1 cellular context compared by ENCODE assay signal in the genomic region with DNA sequence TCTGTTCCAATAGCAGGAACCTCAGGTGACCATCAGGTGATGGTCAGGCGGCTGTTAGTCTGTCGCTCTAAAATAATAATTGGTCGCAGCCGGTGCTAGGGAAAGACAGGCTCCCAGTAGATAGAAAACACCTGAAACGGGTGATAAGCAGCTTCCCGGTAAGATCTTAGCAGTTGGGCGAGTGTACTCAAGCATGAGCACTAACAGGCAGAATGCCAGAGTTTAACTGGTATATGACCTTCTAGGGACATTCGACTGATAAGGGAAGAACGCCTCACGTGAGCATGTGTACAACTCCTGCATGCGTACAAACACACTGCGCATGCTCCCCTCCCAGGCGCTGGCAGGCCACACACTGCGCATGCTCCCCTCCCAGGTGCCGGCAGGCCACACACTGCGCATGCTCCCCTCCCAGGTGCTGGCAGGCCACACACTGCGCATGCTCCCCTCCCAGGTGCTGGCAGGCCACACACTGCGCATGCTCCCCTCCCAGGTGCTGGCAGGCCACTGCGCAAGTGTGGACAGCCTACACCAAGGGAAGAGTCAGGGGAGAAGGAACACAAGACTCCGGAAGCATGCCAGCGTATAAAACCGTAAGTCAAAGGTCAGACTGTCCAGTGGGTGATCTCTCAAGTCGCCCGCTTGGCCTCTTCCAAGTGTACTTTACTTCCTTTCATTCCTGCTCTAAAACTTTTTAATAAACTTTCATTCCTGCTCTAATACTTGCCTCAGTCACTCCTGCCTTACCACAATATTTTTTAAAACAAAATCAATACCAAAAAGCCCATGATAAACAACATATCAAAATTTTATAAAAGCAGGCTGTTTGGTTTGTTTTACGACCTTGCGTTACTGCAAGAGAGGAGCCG.
TF ChIP-seq lines count a peak whose summit lies in the region.

No MANE protein-coding gene starts in this region.

TF ChIP-seq in A549, 52 proteins besides CTCF, POLR2A, EP300 and RAD21 (continued from another document):
- peak; percentile 79 for TF ChIP-seq USF2 (IDR thresholded peaks at IDR 0.05)
- TF ChIP-seq, protein P1, sequence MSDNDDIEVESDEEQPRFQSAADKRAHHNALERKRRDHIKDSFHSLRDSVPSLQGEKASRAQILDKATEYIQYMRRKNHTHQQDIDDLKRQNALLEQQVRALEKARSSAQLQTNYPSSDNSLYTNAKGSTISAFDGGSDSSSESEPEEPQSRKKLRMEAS (IDR thresholded peaks at IDR 0.05) = peak; percentile 82
- TF ChIP-seq POLR2AphosphoS2 (conservative IDR thresholded peaks at IDR 0.05; ENCODE audit: low read length) = peak; percentile 98; the same call in 1 of the 2 replicates
- TF ChIP-seq, protein P2, sequence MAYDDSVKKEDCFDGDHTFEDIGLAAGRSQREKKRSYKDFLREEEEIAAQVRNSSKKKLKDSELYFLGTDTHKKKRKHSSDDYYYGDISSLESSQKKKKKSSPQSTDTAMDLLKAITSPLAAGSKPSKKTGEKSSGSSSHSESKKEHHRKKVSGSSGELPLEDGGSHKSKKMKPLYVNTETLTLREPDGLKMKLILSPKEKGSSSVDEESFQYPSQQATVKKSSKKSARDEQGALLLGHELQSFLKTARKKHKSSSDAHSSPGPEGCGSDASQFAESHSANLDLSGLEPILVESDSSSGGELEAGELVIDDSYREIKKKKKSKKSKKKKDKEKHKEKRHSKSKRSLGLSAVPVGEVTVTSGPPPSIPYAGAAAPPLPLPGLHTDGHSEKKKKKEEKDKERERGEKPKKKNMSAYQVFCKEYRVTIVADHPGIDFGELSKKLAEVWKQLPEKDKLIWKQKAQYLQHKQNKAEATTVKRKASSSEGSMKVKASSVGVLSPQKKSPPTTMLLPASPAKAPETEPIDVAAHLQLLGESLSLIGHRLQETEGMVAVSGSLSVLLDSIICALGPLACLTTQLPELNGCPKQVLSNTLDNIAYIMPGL (CRISPR knock-in tag; IDR thresholded peaks at IDR 0.05; ENCODE audit: borderline replicate concordance) = no peak
- TF ChIP-seq HOXA7 (CRISPR knock-in tag; IDR thresholded peaks at IDR 0.05) = peak; percentile 72; the same call in 1 of the 2 replicates
- TF ChIP-seq CBX8 (IDR thresholded peaks at IDR 0.05) = no peak
- no peak for TF ChIP-seq HEYL (CRISPR knock-in tag; IDR thresholded peaks at IDR 0.05)
- TF ChIP-seq FOSB (CRISPR knock-in tag; IDR thresholded peaks at IDR 0.05) = peak; percentile 56
- TF ChIP-seq NPAS2 (CRISPR knock-in tag; IDR thresholded peaks at IDR 0.05; ENCODE audit: borderline replicate concordance) = no peak
- no peak for TF ChIP-seq KDM5A (IDR thresholded peaks at IDR 0.05)
